ENCODE assay signal across 23 cellular contexts in genomic region chr11:2793781-2794418, GRCh38.
DNase-seq lines count a peak whose midpoint lies in the region; ATAC-seq, FAIRE-seq and TF ChIP-seq lines count a peak whose summit lies in the region.
"Had no signal": no experiment of that assay in that cellular context is flagged by ENCODE, and none has a peak within 500 bp of the region (broad histone marks: within the 10 kb centered on the region; RNA-seq: fewer than 3 reads in every experiment).

No MANE protein-coding gene starts in this region.

- no peak overlapping the region for H3K27ac ChIP-seq in left ventricle myocardium inferior (replicated peaks)
- H3K27ac ChIP-seq in pancreas, result no peak overlapping the region
- H3K27ac ChIP-seq in aorta (ENCODE audit: low read depth in 1 of 2, low read length in 2 of 2), result no peak overlapping the region
- H3K27ac ChIP-seq in A673 (ENCODE audit: low read depth, low read length, poor library complexity, severe bottlenecking), result no peak overlapping the region
- H3K27ac ChIP-seq: SK-N-MC, skin epidermis had no signal

- H3K9me3 Mint-ChIP-seq in activated naive CD8-positive, alpha-beta T cell treated with anti-CD3 and anti-CD28 coated beads, Interleukin-2, amount 10 ng/mL, durations not matched to agents 7 days and 5 days, result no peaks in the 10 kb centered on the region
- H3K9me3 Mint-ChIP-seq in activated naive CD8-positive, alpha-beta T cell treated with anti-CD3 and anti-CD28 coated beads for 36 hours, result no peaks in the 10 kb centered on the region
- H3K9me3 Mint-ChIP-seq: CD4-positive, alpha-beta T cell had no signal

- no peak overlapping the region for H3K4me3 Mint-ChIP-seq in activated naive CD8-positive, alpha-beta T cell treated with anti-CD3 and anti-CD28 coated beads, Interleukin-2, amount 10 ng/mL, durations not matched to agents 7 days and 5 days
- H3K4me3 Mint-ChIP-seq in activated naive CD8-positive, alpha-beta T cell treated with anti-CD3 and anti-CD28 coated beads for 36 hours, result no peak overlapping the region
- H3K4me3 Mint-ChIP-seq: CD4-positive, alpha-beta T cell had no signal

- intact Hi-C loops in left ventricle myocardium inferior (cut with micrococcal nuclease) (no loop called here), pancreas (cut with DNase I) (no loop called here), aorta (cut with DNase I) (loop anchor here in 1 of 2 donors (5.0 kb wide), 1 partner anchor 33 kb away; no protein-coding TSS in a partner anchor), A673 (cut with micrococcal nuclease; ENCODE audit: unreplicated experiment) (no loop called here)

- POLR2A ChIA-PET in activated naive CD8-positive, alpha-beta T cell treated with anti-CD3 and anti-CD28 coated beads, Interleukin-2, amount 10 ng/mL, durations not matched to agents 7 days and 5 days (lab: Charles Lee), result no interaction called here
- POLR2A ChIA-PET in A673 (lab: Charles Lee; ENCODE audit: low non-redundant PET), result no interaction called here

- peaks cover 18% of the 10 kb centered on the region for H3K4me1 ChIP-seq in left ventricle myocardium inferior
- H3K4me1 ChIP-seq in pancreas, result no peaks in the 10 kb centered on the region
- H3K4me1 ChIP-seq in aorta (ENCODE audit: control insufficient read depth in 1 of 2, insufficient read depth in 2 of 2, low read length in 2 of 2), result no peaks in the 10 kb centered on the region
- no peaks in the 10 kb centered on the region for H3K4me1 ChIP-seq in A673 (ENCODE audit: insufficient read depth, low read length, poor library complexity, severe bottlenecking)

- H3K27ac Mint-ChIP-seq in activated naive CD8-positive, alpha-beta T cell treated with anti-CD3 and anti-CD28 coated beads, Interleukin-2, amount 10 ng/mL, durations not matched to agents 7 days and 5 days, result no peak overlapping the region
- no peak overlapping the region for H3K27ac Mint-ChIP-seq in activated naive CD8-positive, alpha-beta T cell treated with anti-CD3 and anti-CD28 coated beads for 36 hours
- H3K27ac Mint-ChIP-seq: CD4-positive, alpha-beta T cell had no signal

- no peaks in the 10 kb centered on the region for H3K27me3 Mint-ChIP-seq in activated naive CD8-positive, alpha-beta T cell treated with anti-CD3 and anti-CD28 coated beads, Interleukin-2, amount 10 ng/mL, durations not matched to agents 7 days and 5 days
- H3K27me3 Mint-ChIP-seq in activated naive CD8-positive, alpha-beta T cell treated with anti-CD3 and anti-CD28 coated beads for 36 hours, result no peaks in the 10 kb centered on the region
- H3K27me3 Mint-ChIP-seq: CD4-positive, alpha-beta T cell had no signal

- peaks cover 2% of the 10 kb centered on the region for H3K36me3 Mint-ChIP-seq in activated naive CD8-positive, alpha-beta T cell treated with anti-CD3 and anti-CD28 coated beads, Interleukin-2, amount 10 ng/mL, durations not matched to agents 7 days and 5 days
- no peaks in the 10 kb centered on the region for H3K36me3 Mint-ChIP-seq in activated naive CD8-positive, alpha-beta T cell treated with anti-CD3 and anti-CD28 coated beads for 36 hours

- 89 to 94% methylated on average over 13 of the region's 13 CpGs for WGBS in pancreas, 2 donors
- WGBS in aorta, 2 donors, result 90 to 92% methylated on average over 13 of the region's 13 CpGs

- H3K4me1 Mint-ChIP-seq in activated naive CD8-positive, alpha-beta T cell treated with anti-CD3 and anti-CD28 coated beads, Interleukin-2, amount 10 ng/mL, durations not matched to agents 7 days and 5 days, result no peaks in the 10 kb centered on the region
- peaks cover 2% of the 10 kb centered on the region for H3K4me1 Mint-ChIP-seq in activated naive CD8-positive, alpha-beta T cell treated with anti-CD3 and anti-CD28 coated beads for 36 hours

- ATAC-seq in activated naive CD8-positive, alpha-beta T cell treated with anti-CD3 and anti-CD28 coated beads, Interleukin-2, amount 10 ng/mL, durations not matched to agents 7 days and 5 days (ENCODE audit: low read depth), result no peak
- ATAC-seq in pancreas (no peak), aorta (ENCODE audit: low FRiP score) (no peak)
- ATAC-seq: PC-3 had no signal

- H3K36me3 ChIP-seq in left ventricle myocardium inferior (no peaks in the 10 kb centered on the region), pancreas (no peaks in the 10 kb centered on the region), aorta (ENCODE audit: control insufficient read depth in 1 of 2, insufficient read depth in 2 of 2, low read length in 1 of 2) (no peaks in the 10 kb centered on the region), A673 (ENCODE audit: insufficient read depth, low read length, poor library complexity, severe bottlenecking) (no peaks in the 10 kb centered on the region)

- no peak for TF ChIP-seq CTCF in left ventricle myocardium inferior (IDR thresholded peaks at IDR 0.05; ENCODE audit: borderline replicate concordance)
- TF ChIP-seq CTCF in pancreas (IDR thresholded peaks at IDR 0.05), result no peak
- no peak for TF ChIP-seq CTCF in A673 (conservative IDR thresholded peaks at IDR 0.05; ENCODE audit: low read depth, low read length)

- H3K27me3 ChIP-seq in left ventricle myocardium inferior (ENCODE audit: low read depth) (no peaks in the 10 kb centered on the region), pancreas (no peaks in the 10 kb centered on the region), aorta (ENCODE audit: control insufficient read depth in 1 of 2, insufficient read depth in 2 of 2, low read length in 1 of 2) (no peaks in the 10 kb centered on the region), A673 (replicated peaks; ENCODE audit: insufficient read depth, low read depth, low read length, poor library complexity) (peaks cover 6% of the 10 kb centered on the region)

- H3K9me3 ChIP-seq in left ventricle myocardium inferior (replicated peaks) (no peaks in the 10 kb centered on the region), pancreas (no peaks in the 10 kb centered on the region), aorta (ENCODE audit: control insufficient read depth, low read length) (no peaks in the 10 kb centered on the region), A673 (ENCODE audit: low read depth, low read length, poor library complexity, severe bottlenecking) (no peaks in the 10 kb centered on the region)

- CTCF ChIA-PET in A673 (lab: Charles Lee), result no interaction called here

- no TSS peak for BruUV-seq in A673 (replicated peaks; lab: Mats Ljungman, UMichigan)

- no peak for FAIRE-seq in pancreas (lab: Jason Lieb, UNC)
- FAIRE-seq: colon, HTR-8/SVneo had no signal

- DNase-seq in activated naive CD8-positive, alpha-beta T cell treated with anti-CD3 and anti-CD28 coated beads, Interleukin-2, amount 10 ng/mL, durations not matched to agents 7 days and 5 days, result peak; percentile 21
- no peak for DNase-seq in activated naive CD8-positive, alpha-beta T cell treated with anti-CD3 and anti-CD28 coated beads for 36 hours
- DNase-seq in left ventricle myocardium inferior (peak; percentile 3), pancreas (peak in 5 of 6 donors; percentile 1 to 39 (median 21)), aorta (peak; percentile 35 to 46), globus pallidus (ENCODE audit: low spot score) (no peak), A673 (ENCODE audit: low spot score) (no peak), occipital lobe (lab: John Stamatoyannopoulos, UW) (no peak)
- DNase-seq: ACHN; activated gamma-delta T cell; hypothalamus; kidney glomerular epithelial cell; midbrain; NCI-H2171 treated with DMSO at 0.1 percent for 48 hours; NCI-H774; PC-3; stimulated activated CD4-positive, alpha-beta T cell treated with anti-CD3 and anti-CD28 coated beads, Interleukin-4, amount 100 ng/mL, for 24 hours; T-helper 9 cell had no signal

- H3K4me3 ChIP-seq in left ventricle myocardium inferior (no peak overlapping the region), pancreas (no peak overlapping the region), aorta (ENCODE audit: low read length in 2 of 2) (no peak overlapping the region), A673 (ENCODE audit: low read depth, low read length, poor library complexity, severe bottlenecking) (no peak overlapping the region)
- H3K4me3 ChIP-seq: SK-N-MC, skin epidermis had no signal

Comparison
In these comparisons a context has a peak if more than half of its experiments do, and no peak if none do; other contexts are left out.
1. DNase-seq: peak in activated naive CD8-positive, alpha-beta T cell treated with anti-CD3 and anti-CD28 coated beads, Interleukin-2, amount 10 ng/mL, durations not matched to agents 7 days and 5 days (single experiment), left ventricle myocardium inferior (single experiment), pancreas (5 of 6) and aorta (2 of 2); none in activated naive CD8-positive, alpha-beta T cell treated with anti-CD3 and anti-CD28 coated beads for 36 hours (single experiment), globus pallidus (single experiment), A673 (single experiment) and occipital lobe (single experiment).